In the genomic region with DNA sequence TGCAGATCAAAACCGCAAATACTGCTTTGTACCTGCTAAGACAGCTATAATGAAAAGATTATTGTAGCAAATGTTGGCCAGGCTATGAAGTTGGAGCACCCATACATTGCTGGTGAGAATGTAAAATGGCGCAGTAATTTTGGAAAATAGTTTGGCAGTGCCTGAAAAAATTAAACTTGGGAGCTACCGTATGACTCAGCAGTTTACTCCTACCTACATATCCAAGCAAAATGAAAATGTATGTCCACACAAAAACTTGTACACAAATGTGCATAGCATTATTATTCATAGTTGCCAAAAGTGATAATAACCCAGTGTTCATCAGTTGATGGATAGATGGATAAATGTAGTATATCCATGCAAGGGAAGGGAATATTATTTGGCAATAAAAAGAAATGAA, we compare ENCODE assay signal across 20 cellular contexts.
"Had no signal": no experiment of that assay in that cellular context is flagged by ENCODE, and none has a peak within 500 bp of the region (broad histone marks: within the 10 kb centered on the region; RNA-seq: fewer than 3 reads in every experiment).

No MANE protein-coding gene starts in this region.

- H3K4me3 ChIP-seq: body of pancreas, lung had no signal

- H3K36me3 Mint-ChIP-seq: natural killer cell treated with Interleukin-12 subunit alpha and Interleukin-12 subunit beta and Interleukin-15 and Interleukin-18, amount 100 ng/mL, for 72 hours had no signal

- H3K9me3 ChIP-seq: body of pancreas, neutrophil had no signal

- DNase-seq: activated CD4-positive, alpha-beta T cell treated with anti-CD3 and anti-CD28 coated beads, Interleukin-2, amount 50 U/mL, for 48 hours; activated naive CD8-positive, alpha-beta T cell treated with anti-CD3 and anti-CD28 coated beads, Interleukin-2, amount 10 ng/mL, durations not matched to agents 7 days and 5 days; amygdala; body of pancreas; caudate nucleus; endodermal cell; foreskin keratinocyte; glutamatergic neuron; hippocampal formation; islet precursor cell; stimulated activated CD4-positive, alpha-beta T cell treated with anti-CD3 and anti-CD28 coated beads, Interleukin-2, amount 100 ng/mL, for 24 hours; stimulated activated naive CD8-positive, alpha-beta T cell treated with anti-CD3 and anti-CD28 coated beads, Interleukin-15, Interleukin-2, amounts not matched to agents 100 U/mL and 50 U/mL, for 24 hours; WERI-Rb-1 had no signal

- H3K27ac ChIP-seq: body of pancreas, epithelial cell of prostate, foreskin keratinocyte, neutrophil, parathyroid adenoma, WERI-Rb-1 had no signal

- FAIRE-seq: colon had no signal

- H2AFZ ChIP-seq: parathyroid adenoma had no signal

- H3K4me3 Mint-ChIP-seq: activated naive CD8-positive, alpha-beta T cell treated with anti-CD3 and anti-CD28 coated beads, Interleukin-2, amount 10 ng/mL, durations not matched to agents 7 days and 5 days; endodermal cell; mesothelial cell of epicardium; natural killer cell treated with Interleukin-12 subunit alpha and Interleukin-12 subunit beta and Interleukin-15 and Interleukin-18, amount 100 ng/mL, for 72 hours had no signal

- H3K27me3 ChIP-seq: body of pancreas, foreskin keratinocyte, neutrophil had no signal

- H3K9ac ChIP-seq: parathyroid adenoma had no signal

- ATAC-seq: body of pancreas; foreskin keratinocyte; natural killer cell treated with Interleukin-12 subunit alpha and Interleukin-12 subunit beta and Interleukin-15 and Interleukin-18, amount 100 ng/mL, for 72 hours; stimulated activated naive CD8-positive, alpha-beta T cell treated with anti-CD3 and anti-CD28 coated beads, Interleukin-15, Interleukin-2, amounts not matched to agents 100 U/mL and 50 U/mL, for 24 hours had no signal

- H3K27ac Mint-ChIP-seq: activated naive CD8-positive, alpha-beta T cell treated with anti-CD3 and anti-CD28 coated beads, Interleukin-2, amount 10 ng/mL, durations not matched to agents 7 days and 5 days; endodermal cell; mesothelial cell of epicardium; natural killer cell treated with Interleukin-12 subunit alpha and Interleukin-12 subunit beta and Interleukin-15 and Interleukin-18, amount 100 ng/mL, for 72 hours had no signal

- H3K27me3 Mint-ChIP-seq: activated naive CD8-positive, alpha-beta T cell treated with anti-CD3 and anti-CD28 coated beads, Interleukin-2, amount 10 ng/mL, durations not matched to agents 7 days and 5 days; natural killer cell treated with Interleukin-12 subunit alpha and Interleukin-12 subunit beta and Interleukin-15 and Interleukin-18, amount 100 ng/mL, for 72 hours had no signal

- H3K9me3 Mint-ChIP-seq: activated naive CD8-positive, alpha-beta T cell treated with anti-CD3 and anti-CD28 coated beads, Interleukin-2, amount 10 ng/mL, durations not matched to agents 7 days and 5 days; endodermal cell; mesothelial cell of epicardium; natural killer cell treated with Interleukin-12 subunit alpha and Interleukin-12 subunit beta and Interleukin-15 and Interleukin-18, amount 100 ng/mL, for 72 hours had no signal

- H3K36me3 ChIP-seq: neutrophil, WERI-Rb-1 had no signal
